Comparison of ENCODE assay signal across 19 cellular contexts in the genomic region with DNA sequence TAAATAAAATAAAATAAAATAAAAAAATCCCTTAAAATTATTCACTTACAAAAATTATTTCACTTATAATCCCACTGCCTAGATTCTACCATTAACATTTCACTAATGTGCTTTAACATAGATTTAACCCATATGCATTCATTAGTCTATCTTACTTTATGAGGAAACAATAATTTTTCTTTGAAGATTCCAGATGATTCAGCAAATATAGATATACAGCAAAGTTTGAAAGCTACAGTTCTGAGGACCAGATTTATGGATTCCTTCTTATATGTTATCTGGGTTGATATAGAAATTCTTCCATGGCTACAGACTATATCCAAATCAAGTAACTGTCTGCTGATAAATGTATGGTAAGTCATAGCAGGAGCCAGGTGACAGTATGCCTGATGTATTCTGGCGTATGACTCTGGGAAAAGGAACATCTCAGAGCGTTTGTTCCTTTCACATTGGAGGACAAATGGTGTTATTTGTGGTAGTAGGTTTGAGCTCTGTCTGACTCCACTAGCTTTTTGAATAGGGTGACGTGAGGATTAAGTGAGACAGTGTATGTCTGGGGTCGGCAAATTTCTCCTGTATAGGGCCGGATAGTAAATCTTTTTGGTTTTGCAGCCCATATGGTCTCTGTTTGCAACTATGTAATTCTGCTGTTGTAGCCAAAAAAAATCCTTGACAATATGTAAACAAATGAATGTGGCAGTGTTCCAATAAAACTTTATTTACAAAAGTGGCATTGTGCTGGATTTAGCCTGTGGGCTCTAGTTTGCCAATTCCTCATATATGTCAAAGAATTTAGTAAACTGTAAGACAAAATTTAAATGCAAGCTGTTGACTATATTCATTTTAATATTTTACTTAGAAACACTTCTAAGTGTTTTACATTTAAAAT. TPM values are rescaled to one million over a fixed set of nuclear protein-coding genes. Genes with fewer than 3 reads are reported as not detected.
DNase-seq lines count a peak whose midpoint lies in the region; ATAC-seq, FAIRE-seq and TF ChIP-seq lines count a peak whose summit lies in the region.
"Had no signal": no experiment of that assay in that cellular context is flagged by ENCODE, and none has a peak within 500 bp of the region (broad histone marks: within the 10 kb centered on the region; RNA-seq: fewer than 3 reads in every experiment).

No MANE protein-coding gene starts in this region.

- H4K20me1 ChIP-seq in HepG2 (ENCODE audit: insufficient read depth, low read length), result no peaks in the 10 kb centered on the region
- H4K20me1 ChIP-seq: BLaER1 treated with 17β-estradiol and CSF1 and Interleukin-3, amounts not matched to agents 10 nM and 100 nM had no signal

- no peak for TF ChIP-seq EP300 in HepG2 (IDR thresholded peaks at IDR 0.05; ENCODE audit: low read depth in 2 of 2, low read length in 2 of 2)
- no peak for TF ChIP-seq EP300 in HepG2 (CRISPR knock-in tag; IDR thresholded peaks at IDR 0.05; ENCODE audit: borderline replicate concordance)

- H2AFZ ChIP-seq in HepG2 (ENCODE audit: low read length), result no peak overlapping the region

- H3K27ac Mint-ChIP-seq in glutamatergic neuron (ENCODE audit: unreplicated experiment), result no peak overlapping the region
- H3K27ac Mint-ChIP-seq: CD4-positive, CD25-positive, alpha-beta regulatory T cell had no signal

- H3K36me3 Mint-ChIP-seq in glutamatergic neuron (ENCODE audit: unreplicated experiment), result no peaks in the 10 kb centered on the region
- H3K36me3 Mint-ChIP-seq: CD4-positive, CD25-positive, alpha-beta regulatory T cell had no signal

- no peak for TF ChIP-seq RAD21 in HepG2 (CRISPR knock-in tag; IDR thresholded peaks at IDR 0.05)

- H3K4me3 ChIP-seq in HepG2 (replicated peaks in 1 of 3; ENCODE audit: insufficient read depth in 1 of 3, low read depth in 2 of 3, low read length in 3 of 3) (no peak overlapping the region), right lobe of liver (no peak overlapping the region)
- H3K4me3 ChIP-seq: BLaER1 treated with 17β-estradiol and CSF1 and Interleukin-3, amounts not matched to agents 10 nM and 100 nM had no signal

- POLR2A ChIA-PET in HepG2 (lab: Yijun Ruan, JAX), result no interaction called here

- H3K4me1 Mint-ChIP-seq in glutamatergic neuron (ENCODE audit: low read depth, unreplicated experiment), result no peaks in the 10 kb centered on the region
- H3K4me1 Mint-ChIP-seq: CD4-positive, CD25-positive, alpha-beta regulatory T cell had no signal

- DNase-seq in HepG2 (ENCODE audit: low spot score), result no peak
- no peak for DNase-seq in right lobe of liver
- no peak for DNase-seq in RCC 7860 (ENCODE audit: low spot score)
- peak; percentile 9 for DNase-seq in foreskin melanocyte
- no peak for DNase-seq in glutamatergic neuron
- no peak for DNase-seq in stimulated activated CD4-positive, alpha-beta T cell treated with anti-CD3 and anti-CD28 coated beads, Interleukin-4, amount 100 ng/mL, for 24 hours
- DNase-seq: 8988T; ACHN; Calu3; CD4-positive, CD25-positive, alpha-beta regulatory T cell; DMS79; Karpas-422 had no signal

- ATAC-seq in HepG2 (no peak), right lobe of liver (no peak), HG03025 (IDR thresholded peaks at IDR 0.05; ENCODE audit: low FRiP score, unreplicated experiment) (no peak)
- ATAC-seq: HCT116 had no signal

- no peaks in the 10 kb centered on the region for H3K27me3 ChIP-seq in HepG2 (ENCODE audit: control insufficient read depth in 1 of 2, insufficient read depth in 2 of 2, low read length in 2 of 2)
- no peaks in the 10 kb centered on the region for H3K27me3 ChIP-seq in right lobe of liver
- H3K27me3 ChIP-seq: BLaER1 treated with 17β-estradiol and CSF1 and Interleukin-3, amounts not matched to agents 10 nM and 100 nM had no signal

- no peak overlapping the region for H3K27ac ChIP-seq in HepG2 (ENCODE audit: extremely low read length, insufficient read depth, low read length)
- no peak overlapping the region for H3K27ac ChIP-seq in right lobe of liver
- H3K27ac ChIP-seq: BLaER1 treated with 17β-estradiol and CSF1 and Interleukin-3, amounts not matched to agents 10 nM and 100 nM had no signal

- no peaks in the 10 kb centered on the region for H3K4me1 ChIP-seq in HepG2 (ENCODE audit: insufficient read depth, low read length)
- peaks cover 0 to 16% (median 0%) of the 10 kb centered on the region in 4 donors for H3K4me1 ChIP-seq in right lobe of liver

- no peaks in the 10 kb centered on the region for H3K9me3 ChIP-seq in HepG2 (ENCODE audit: low read length)
- H3K9me3 ChIP-seq in right lobe of liver, result no peaks in the 10 kb centered on the region

- FAIRE-seq in HepG2 (lab: Jason Lieb, UNC), result no peak
- peak; percentile 10 for FAIRE-seq in RCC 7860 (lab: Jason Lieb, UNC)
- FAIRE-seq: GM12891, GM19239, H54 had no signal

- H3K4me3 Mint-ChIP-seq in glutamatergic neuron (ENCODE audit: unreplicated experiment), result no peak overlapping the region
- H3K4me3 Mint-ChIP-seq: CD4-positive, CD25-positive, alpha-beta regulatory T cell had no signal

- H3K9ac ChIP-seq in HepG2 (ENCODE audit: insufficient read depth, low read depth, low read length), result no peak overlapping the region
- H3K9ac ChIP-seq: BLaER1 treated with 17β-estradiol and CSF1 and Interleukin-3, amounts not matched to agents 10 nM and 100 nM had no signal

- CTCF ChIA-PET in HepG2 (lab: Yijun Ruan, JAX; ENCODE audit: low intra/inter-chr PET ratio, low total read pairs), result no interaction called here

- in situ Hi-C loops in HepG2 (cut with HindIII; ENCODE audit: extremely low pct_ligation_motif_present, low pct_unique_long_range_greater_than_20kb), result no loop called here

- WGBS in HepG2 (ENCODE audit: low lambda C conversion rate), result 14% methylated on average over 5 of the region's 5 CpGs
- 91% methylated on average over 4 of the region's 5 CpGs for WGBS in right lobe of liver (ENCODE audit: insufficient coverage, low coverage, low lambda C conversion rate, missing lambda C conversion rate)

- TF ChIP-seq POLR2A in HepG2 (IDR thresholded peaks at IDR 0.05; ENCODE audit: insufficient read depth in 1 of 2, low read depth in 2 of 2, low read length in 2 of 2), result no peak
- no peak for TF ChIP-seq POLR2A in right lobe of liver (IDR thresholded peaks at IDR 0.05)

- H3K36me3 ChIP-seq in HepG2 (replicated peaks in 1 of 2; ENCODE audit: control insufficient read depth in 1 of 2, insufficient read depth in 2 of 2, low read length in 2 of 2) (no peaks in the 10 kb centered on the region), right lobe of liver (no peaks in the 10 kb centered on the region)
- H3K36me3 ChIP-seq: BLaER1 treated with 17β-estradiol and CSF1 and Interleukin-3, amounts not matched to agents 10 nM and 100 nM had no signal

- TF ChIP-seq CTCF in HepG2 (CRISPR knock-in tag; IDR thresholded peaks at IDR 0.05), result no peak
- TF ChIP-seq CTCF in right lobe of liver (IDR thresholded peaks at IDR 0.05), result no peak
- TF ChIP-seq CTCF in glutamatergic neuron (IDR thresholded peaks at IDR 0.05; ENCODE audit: partially characterized antibody, unreplicated experiment), result no peak

- no TSS peak for BruUV-seq in HepG2 (replicated peaks; lab: Mats Ljungman, UMichigan)

- no peak overlapping the region for H3K4me2 ChIP-seq in HepG2 (ENCODE audit: low read depth, low read length)
- H3K4me2 ChIP-seq: BLaER1 treated with 17β-estradiol and CSF1 and Interleukin-3, amounts not matched to agents 10 nM and 100 nM had no signal

- no peaks in the 10 kb centered on the region for H3K79me2 ChIP-seq in HepG2 (ENCODE audit: insufficient read depth, low read length)

- H3K9me3 Mint-ChIP-seq in glutamatergic neuron (ENCODE audit: unreplicated experiment), result no peaks in the 10 kb centered on the region
- H3K9me3 Mint-ChIP-seq: CD4-positive, CD25-positive, alpha-beta regulatory T cell had no signal

- intact Hi-C loops in HepG2 (cut with micrococcal nuclease; ENCODE audit: unreplicated experiment) (no loop called here), right lobe of liver (cut with DNase I) (no loop called here)

- H3K27me3 Mint-ChIP-seq in glutamatergic neuron (ENCODE audit: unreplicated experiment), result no peaks in the 10 kb centered on the region

RNA-seq across cellular contexts. Expression of a gene that starts 9.3 kb away (rescaled TPM):
- not detected in 2 replicates for total RNA-seq in HepG2 (2016; rRNA removed; fragmentation: Illumina TruSeq; extraction: Trizol)
- total RNA-seq in HepG2 (2016; cell fraction: cytosol; rRNA removed; fragmentation: Illumina TruSeq; extraction: Trizol; ENCODE audit: low read depth), result not detected in 2 replicates
- total RNA-seq in HepG2 (2016; cell fraction: insoluble cytoplasmic fraction; rRNA removed; fragmentation: Illumina TruSeq; extraction: Trizol), result not detected in 2 replicates
- total RNA-seq in HepG2 (2016; cell fraction: membrane; rRNA removed; fragmentation: Illumina TruSeq; extraction: Trizol), result not detected in 2 replicates
- not detected in 2 replicates for total RNA-seq in HepG2 (2016; cell fraction: nucleus; rRNA removed; fragmentation: Illumina TruSeq; extraction: Trizol)
- not detected in 2 replicates for polyA plus RNA-seq in HepG2 (2011; rRNA removed)
- polyA plus RNA-seq in HepG2 (2011; cell fraction: cytosol; rRNA removed), result not detected in 2 replicates
- polyA plus RNA-seq in HepG2 (2011; cell fraction: nucleus; rRNA removed), result not detected in 2 replicates
- not detected in 2 replicates for polyA plus RNA-seq in HepG2 (2012)
- not detected in 2 replicates for polyA plus RNA-seq in HepG2 (2016; cell fraction: cytosol; fragmentation: Illumina TruSeq; extraction: Trizol; ENCODE audit: low read depth)
- polyA plus RNA-seq in HepG2 (2016; cell fraction: insoluble cytoplasmic fraction; fragmentation: Illumina TruSeq; extraction: Trizol; ENCODE audit: low read depth), result not detected in 2 replicates
- polyA plus RNA-seq in HepG2 (2016; cell fraction: membrane; fragmentation: Illumina TruSeq; extraction: Trizol; ENCODE audit: low read depth), result not detected in 2 replicates
- polyA plus RNA-seq in HepG2 (2016; cell fraction: nucleus; fragmentation: Illumina TruSeq; extraction: Trizol; ENCODE audit: insufficient read depth, low read depth), result not detected in 2 replicates
- polyA minus RNA-seq in HepG2 (2011; rRNA and poly(A)+ RNA removed; ENCODE audit: low replicate concordance), result 44.2 TPM in 1 of 2 replicates, not detected in the other
- polyA minus RNA-seq in HepG2 (2011; cell fraction: cytosol; rRNA and poly(A)+ RNA removed), result 0.18 and 0.20 TPM in 2 replicates
- 0.13 and 0.25 TPM in 2 replicates for polyA minus RNA-seq in HepG2 (2011; cell fraction: nucleus; rRNA and poly(A)+ RNA removed)
- total RNA-seq in right lobe of liver, result 1 to 10 TPM; 3.2 to 5.1 (median 3.8) TPM
- 0.25 TPM for total RNA-seq in glutamatergic neuron (ENCODE audit: unreplicated experiment)
- total RNA-seq: G401 had no signal

RNA-seq across cellular contexts. Expression of a gene that starts 41.3 kb away (rescaled TPM):
- 0.11 TPM in 1 of 2 replicates, not detected in the other for total RNA-seq in HepG2 (2016; rRNA removed; fragmentation: Illumina TruSeq; extraction: Trizol)
- not detected in 2 replicates for total RNA-seq in HepG2 (2016; cell fraction: cytosol; rRNA removed; fragmentation: Illumina TruSeq; extraction: Trizol; ENCODE audit: low read depth)
- total RNA-seq in HepG2 (2016; cell fraction: insoluble cytoplasmic fraction; rRNA removed; fragmentation: Illumina TruSeq; extraction: Trizol), result not detected in 2 replicates
- total RNA-seq in HepG2 (2016; cell fraction: membrane; rRNA removed; fragmentation: Illumina TruSeq; extraction: Trizol), result not detected in 2 replicates
- total RNA-seq in HepG2 (2016; cell fraction: nucleus; rRNA removed; fragmentation: Illumina TruSeq; extraction: Trizol), result not detected in 2 replicates
- 0.13 and 0.42 TPM in 2 replicates for polyA plus RNA-seq in HepG2 (2011; rRNA removed)
- polyA plus RNA-seq in HepG2 (2011; cell fraction: cytosol; rRNA removed), result 0.06 and 0.12 TPM in 2 replicates
- 0.33 and 0.39 TPM in 2 replicates for polyA plus RNA-seq in HepG2 (2011; cell fraction: nucleus; rRNA removed)
- 0.21 TPM in 1 of 2 replicates, not detected in the other for polyA plus RNA-seq in HepG2 (2012)
- polyA plus RNA-seq in HepG2 (2016; cell fraction: cytosol; fragmentation: Illumina TruSeq; extraction: Trizol; ENCODE audit: low read depth), result not detected in 2 replicates
- not detected in 2 replicates for polyA plus RNA-seq in HepG2 (2016; cell fraction: insoluble cytoplasmic fraction; fragmentation: Illumina TruSeq; extraction: Trizol; ENCODE audit: low read depth)
- not detected in 2 replicates for polyA plus RNA-seq in HepG2 (2016; cell fraction: membrane; fragmentation: Illumina TruSeq; extraction: Trizol; ENCODE audit: low read depth)
- polyA plus RNA-seq in HepG2 (2016; cell fraction: nucleus; fragmentation: Illumina TruSeq; extraction: Trizol; ENCODE audit: insufficient read depth, low read depth), result not detected in 2 replicates
- 61.8 TPM in 1 of 2 replicates, not detected in the other for polyA minus RNA-seq in HepG2 (2011; rRNA and poly(A)+ RNA removed; ENCODE audit: low replicate concordance)
- 0.26 and 0.49 TPM in 2 replicates for polyA minus RNA-seq in HepG2 (2011; cell fraction: cytosol; rRNA and poly(A)+ RNA removed)
- polyA minus RNA-seq in HepG2 (2011; cell fraction: nucleus; rRNA and poly(A)+ RNA removed), result 0.26 TPM in 1 of 2 replicates, not detected in the other
- total RNA-seq in right lobe of liver, result 1 to 10 TPM in 2 of 6 experiments, under 1 TPM in 4; 0.35 to 3.4 (median 0.82) TPM
- total RNA-seq in glutamatergic neuron (ENCODE audit: unreplicated experiment), result 44.5 TPM

Comparison
In these comparisons a context has a peak if more than half of its experiments do, and no peak if none do; other contexts are left out.
1. RNA of a gene that starts 41.3 kb away (total RNA-seq): 44.5 TPM in glutamatergic neuron (single experiment); 0.35 to 3.4 TPM in right lobe of liver and 0.11 TPM in HepG2; every median in the first group is over 10 times any median in the second.